Comparison of ENCODE assay signal across 8 cellular contexts in genomic region chr11:28107331-28107725, GRCh38. TPM values are rescaled to one million over a fixed set of nuclear protein-coding genes. Genes with fewer than 3 reads are reported as not detected.
DNase-seq lines count a peak whose midpoint lies in the region; ATAC-seq, FAIRE-seq and TF ChIP-seq lines count a peak whose summit lies in the region.

No MANE protein-coding gene starts in this region.

- no peak for TF ChIP-seq POLR2A in suprapubic skin (IDR thresholded peaks at IDR 0.05)

- H3K9me3 ChIP-seq in suprapubic skin, result no peaks in the 10 kb centered on the region

- TF ChIP-seq EP300 in suprapubic skin (IDR thresholded peaks at IDR 0.05), result no peak

- TF ChIP-seq CTCF in BJ (IDR thresholded peaks at IDR 0.05; ENCODE audit: insufficient read depth, low read depth, low read length) (no peak), suprapubic skin (IDR thresholded peaks at IDR 0.05) (no peak)

- no peaks in the 10 kb centered on the region for H3K27me3 Mint-ChIP-seq in activated naive CD8-positive, alpha-beta T cell

- peak overlapping the region; percentile 99 for H3K4me3 Mint-ChIP-seq in activated naive CD8-positive, alpha-beta T cell

- no peak for DNase-seq in BJ (ENCODE audit: low read depth)
- no peak for DNase-seq in GM19239 (ENCODE audit: insufficient read length, low spot score)
- DNase-seq in NAMALWA (ENCODE audit: low spot score), result peak; percentile 60
- peak; percentile 51 for DNase-seq in islet precursor cell
- DNase-seq in suprapubic skin (ENCODE audit: low spot score in 2 of 2), result no peak
- DNase-seq in NCI-H2081 treated with DMSO at 0.1 percent for 48 hours (lab: John Stamatoyannopoulos, UW), result no peak

- no peaks in the 10 kb centered on the region for H3K36me3 Mint-ChIP-seq in activated naive CD8-positive, alpha-beta T cell

- no peaks in the 10 kb centered on the region for H3K9me3 Mint-ChIP-seq in activated naive CD8-positive, alpha-beta T cell (ENCODE audit: low read depth)

- no peaks in the 10 kb centered on the region for H3K36me3 ChIP-seq in BJ (ENCODE audit: control insufficient read depth, insufficient read depth, low read length)
- H3K36me3 ChIP-seq in suprapubic skin, result no peaks in the 10 kb centered on the region

- ATAC-seq in HG03442 (IDR thresholded peaks at IDR 0.05; ENCODE audit: unreplicated experiment), result no peak

- H3K27ac ChIP-seq in suprapubic skin, result peak overlapping the region; percentile 81

- CTCF ChIA-PET in BJ (lab: Yijun Ruan, JAX), result interaction anchor here (0.8 to 1.3 kb wide), 4 partner anchors 17 to 408 kb away, joined by 3 read pairs; no protein-coding TSS in a partner anchor

- H3K27me3 ChIP-seq in BJ (ENCODE audit: control insufficient read depth, insufficient read depth, low read length) (no peaks in the 10 kb centered on the region), suprapubic skin (no peaks in the 10 kb centered on the region)

- POLR2A ChIA-PET in BJ (lab: Charles Lee), result interaction anchor here (0.5 to 1.4 kb wide), 7 partner anchors 25 to 422 kb away, joined by 3 to 5 read pairs (median 3); no protein-coding TSS in a partner anchor

- peak overlapping the region; percentile 63 for H3K4me3 ChIP-seq in BJ (ENCODE audit: low read depth, low read length)
- H3K4me3 ChIP-seq in suprapubic skin, result peak overlapping the region; percentile 64

- peaks cover 49% of the 10 kb centered on the region for H3K4me1 Mint-ChIP-seq in activated naive CD8-positive, alpha-beta T cell (ENCODE audit: low read depth)

- H3K4me1 ChIP-seq in suprapubic skin, result peaks cover 41% of the 10 kb centered on the region

- FAIRE-seq in GM19239 (lab: Jason Lieb, UNC), result peak; percentile 42

- WGBS in suprapubic skin, result 2% methylated on average over 10 of the region's 10 CpGs

- peak overlapping the region; percentile 96 for H3K27ac Mint-ChIP-seq in activated naive CD8-positive, alpha-beta T cell

RNA-seq across cellular contexts. Expression of gene KIF18A, which starts 0.6 kb away (rescaled TPM):
- 5.0 and 11.9 TPM in 2 replicates for polyA plus RNA-seq in BJ (2011; rRNA removed)
- polyA minus RNA-seq in BJ (2011; rRNA and poly(A)+ RNA removed), result 10.4 and 11.5 TPM in 2 replicates
- total RNA-seq in suprapubic skin, result 1 to 10 TPM; 2.9 to 6.6 (median 4.2) TPM

RNA-seq across cellular contexts. Expression of gene METTL15, which starts 0.9 kb away (rescaled TPM):
- polyA plus RNA-seq in BJ (2011; rRNA removed), result 7.0 and 12.8 TPM in 2 replicates
- polyA minus RNA-seq in BJ (2011; rRNA and poly(A)+ RNA removed), result 20.1 and 22.3 TPM in 2 replicates
- total RNA-seq in suprapubic skin, result 10 to 100 TPM in 3 of 4 donors, 1 to 10 TPM in 1; 6.4 to 16.1 (median 10.2) TPM

Comparison
In these comparisons a context has a peak if more than half of its experiments do, and no peak if none do; other contexts are left out.
1. DNase-seq: peak in NAMALWA (single experiment) and islet precursor cell (single experiment); none in BJ (single experiment), GM19239 (single experiment), suprapubic skin (0 of 2) and NCI-H2081 treated with DMSO at 0.1 percent for 48 hours (single experiment).